In the genomic region with DNA sequence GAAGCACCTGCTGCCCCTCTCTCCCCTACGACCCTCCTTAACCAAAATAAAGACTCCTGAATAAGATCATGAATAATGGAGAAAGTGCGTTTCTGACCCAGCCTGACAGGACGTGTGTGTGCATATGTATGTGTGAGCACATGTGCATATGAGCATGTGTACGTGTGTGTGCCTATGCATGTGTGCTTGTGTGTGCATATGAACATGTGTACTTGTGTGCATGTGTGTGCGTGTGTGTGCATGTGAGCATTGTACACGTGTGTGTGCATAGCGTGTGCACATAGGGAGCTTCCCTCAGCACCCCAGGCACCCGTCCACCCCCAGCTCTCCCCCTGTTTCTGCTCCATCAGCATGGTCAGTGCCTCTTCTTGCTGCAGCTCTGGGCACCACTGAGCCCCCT, we compare ENCODE assay signal across 1 cellular context.
TF ChIP-seq lines count a peak whose summit lies in the region.

No MANE protein-coding gene starts in this region.

TF ChIP-seq in HepG2, 621 proteins besides CTCF, POLR2A, EP300 and RAD21:
- no peak for TF ChIP-seq CHD4 (IDR thresholded peaks at IDR 0.05; ENCODE audit: borderline replicate concordance, low read length)
- TF ChIP-seq, protein P1, sequence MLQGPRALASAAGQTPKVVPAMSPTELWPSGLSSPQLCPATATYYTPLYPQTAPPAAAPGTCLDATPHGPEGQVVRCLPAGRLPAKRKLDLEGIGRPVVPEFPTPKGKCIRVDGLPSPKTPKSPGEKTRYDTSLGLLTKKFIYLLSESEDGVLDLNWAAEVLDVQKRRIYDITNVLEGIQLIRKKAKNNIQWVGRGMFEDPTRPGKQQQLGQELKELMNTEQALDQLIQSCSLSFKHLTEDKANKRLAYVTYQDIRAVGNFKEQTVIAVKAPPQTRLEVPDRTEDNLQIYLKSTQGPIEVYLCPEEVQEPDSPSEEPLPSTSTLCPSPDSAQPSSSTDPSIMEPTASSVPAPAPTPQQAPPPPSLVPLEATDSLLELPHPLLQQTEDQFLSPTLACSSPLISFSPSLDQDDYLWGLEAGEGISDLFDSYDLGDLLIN (CRISPR knock-in tag; IDR thresholded peaks at IDR 0.05; ENCODE audit: borderline replicate concordance) = no peak
- TF ChIP-seq ZNF282 (IDR thresholded peaks at IDR 0.05; ENCODE audit: partially characterized antibody) = no peak
- TF ChIP-seq EZH2 (conservative IDR thresholded peaks at IDR 0.05; ENCODE audit: low read depth, low read length) = no peak
- TF ChIP-seq, protein P2, sequence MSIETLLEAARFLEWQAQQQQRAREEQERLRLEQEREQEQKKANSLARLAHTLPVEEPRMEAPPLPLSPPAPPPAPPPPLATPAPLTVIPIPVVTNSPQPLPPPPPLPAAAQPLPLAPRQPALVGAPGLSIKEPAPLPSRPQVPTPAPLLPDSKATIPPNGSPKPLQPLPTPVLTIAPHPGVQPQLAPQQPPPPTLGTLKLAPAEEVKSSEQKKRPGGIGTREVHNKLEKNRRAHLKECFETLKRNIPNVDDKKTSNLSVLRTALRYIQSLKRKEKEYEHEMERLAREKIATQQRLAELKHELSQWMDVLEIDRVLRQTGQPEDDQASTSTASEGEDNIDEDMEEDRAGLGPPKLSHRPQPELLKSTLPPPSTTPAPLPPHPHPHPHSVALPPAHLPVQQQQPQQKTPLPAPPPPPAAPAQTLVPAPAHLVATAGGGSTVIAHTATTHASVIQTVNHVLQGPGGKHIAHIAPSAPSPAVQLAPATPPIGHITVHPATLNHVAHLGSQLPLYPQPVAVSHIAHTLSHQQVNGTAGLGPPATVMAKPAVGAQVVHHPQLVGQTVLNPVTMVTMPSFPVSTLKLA (IDR thresholded peaks at IDR 0.05) = peak; percentile 96
- no peak for TF ChIP-seq ZNF251 (CRISPR knock-in tag; IDR thresholded peaks at IDR 0.05)
